Comparison of ENCODE assay signal across 27 cellular contexts in genomic region chr5:6353602-6354001, GRCh38.
"Had no signal": no experiment of that assay in that cellular context is flagged by ENCODE, and none has a peak within 500 bp of the region (broad histone marks: within the 10 kb centered on the region; RNA-seq: fewer than 3 reads in every experiment).

No MANE protein-coding gene starts in this region.

- H3K4me1 ChIP-seq: parathyroid adenoma, psoas muscle, right lobe of liver, sigmoid colon, stomach, thyroid gland, tibial nerve, upper lobe of left lung, vagina had no signal

- H3K9me3 ChIP-seq: ovary, psoas muscle, right lobe of liver, sigmoid colon, stomach, thoracic aorta, thyroid gland, tibial nerve, upper lobe of left lung, vagina had no signal

- H3K4me1 Mint-ChIP-seq: nephron; stimulated activated naive B cell treated with anti-CD40 and anti-IgM and Interleukin-4, amounts not matched to agents 10 μg/mL and 1 μg/mL and 100 μg/mL, for 72 hours had no signal

- ATAC-seq: psoas muscle; right cardiac atrium; right lobe of liver; stimulated activated effector memory CD8-positive, alpha-beta T cell treated with anti-CD3 and anti-CD28 coated beads, Interleukin-12 subunit alpha, Interleukin-12 subunit beta, amount 100 ng/mL, for 72 hours; stimulated activated naive B cell treated with anti-CD40 and anti-IgM and Interleukin-4, amounts not matched to agents 10 μg/mL and 1 μg/mL and 100 μg/mL, for 72 hours had no signal

- H3K36me3 ChIP-seq: neural progenitor cell, ovary, right lobe of liver, thoracic aorta, thyroid gland, vagina had no signal

- H3K4me3 ChIP-seq: neural progenitor cell, ovary, psoas muscle, right lobe of liver, sigmoid colon, stomach, thoracic aorta, thyroid gland, tibial nerve, upper lobe of left lung, vagina had no signal

- H3K9ac ChIP-seq: neural progenitor cell, parathyroid adenoma had no signal

- H3K27me3 Mint-ChIP-seq: stimulated activated naive B cell treated with anti-CD40 and anti-IgM and Interleukin-4, amounts not matched to agents 10 μg/mL and 1 μg/mL and 100 μg/mL, for 72 hours; stimulated activated naive CD8-positive, alpha-beta T cell treated with anti-CD3 and anti-CD28 coated beads, Interleukin-15, Interleukin-2, amounts not matched to agents 100 ng/mL and 50 ng/mL, for 24 hours had no signal

- H3K27ac Mint-ChIP-seq: nephron; neural progenitor cell; progenitor cell of endocrine pancreas; stimulated activated effector memory CD8-positive, alpha-beta T cell treated with anti-CD3 and anti-CD28 coated beads, Interleukin-12 subunit alpha, Interleukin-12 subunit beta, amount 100 ng/mL, for 72 hours; stimulated activated naive CD8-positive, alpha-beta T cell treated with anti-CD3 and anti-CD28 coated beads, Interleukin-15, Interleukin-2, amounts not matched to agents 100 ng/mL and 50 ng/mL, for 24 hours had no signal

- H3K4me3 Mint-ChIP-seq: nephron; neural progenitor cell; stimulated activated effector memory CD8-positive, alpha-beta T cell treated with anti-CD3 and anti-CD28 coated beads, Interleukin-12 subunit alpha, Interleukin-12 subunit beta, amount 100 ng/mL, for 72 hours; stimulated activated naive B cell treated with anti-CD40 and anti-IgM and Interleukin-4, amounts not matched to agents 10 μg/mL and 1 μg/mL and 100 μg/mL, for 72 hours; stimulated activated naive CD8-positive, alpha-beta T cell treated with anti-CD3 and anti-CD28 coated beads, Interleukin-15, Interleukin-2, amounts not matched to agents 100 ng/mL and 50 ng/mL, for 24 hours had no signal

- H3K36me3 Mint-ChIP-seq: neural progenitor cell; stimulated activated effector memory CD8-positive, alpha-beta T cell treated with anti-CD3 and anti-CD28 coated beads, Interleukin-12 subunit alpha, Interleukin-12 subunit beta, amount 100 ng/mL, for 72 hours had no signal

- H3K9me3 Mint-ChIP-seq: nephron; neural progenitor cell; stimulated activated effector memory CD8-positive, alpha-beta T cell treated with anti-CD3 and anti-CD28 coated beads, Interleukin-12 subunit alpha, Interleukin-12 subunit beta, amount 100 ng/mL, for 72 hours; stimulated activated naive B cell treated with anti-CD40 and anti-IgM and Interleukin-4, amounts not matched to agents 10 μg/mL and 1 μg/mL and 100 μg/mL, for 72 hours; stimulated activated naive CD8-positive, alpha-beta T cell treated with anti-CD3 and anti-CD28 coated beads, Interleukin-15, Interleukin-2, amounts not matched to agents 100 ng/mL and 50 ng/mL, for 24 hours had no signal

- DNase-seq: occipital lobe; ovary; posterior cingulate gyrus; psoas muscle; right cardiac atrium; right lobe of liver; sigmoid colon; small intestine; stimulated activated CD4-positive, alpha-beta T cell treated with anti-CD3 and anti-CD28 coated beads, Interleukin-15, amount 100 ng/mL, for 24 hours; stimulated activated CD4-positive, alpha-beta T cell treated with anti-CD3 and anti-CD28 coated beads, Interleukin-2, amount 100 ng/mL, for 24 hours; stimulated activated CD4-positive, alpha-beta T cell treated with anti-CD3 and anti-CD28 coated beads, Interleukin-2, amount 100 ng/mL, for 48 hours; stimulated activated CD4-positive, alpha-beta T cell treated with anti-CD3 and anti-CD28 coated beads, Interleukin-4, amount 100 ng/mL, for 24 hours; stimulated activated naive B cell treated with anti-CD40 and anti-IgM and Interleukin-4, amounts not matched to agents 10 μg/mL and 1 μg/mL and 100 μg/mL, for 72 hours; stimulated activated naive CD4-positive, alpha-beta T cell treated with Interleukin-2 at 50 U/mL for 16 hours; stomach; thyroid gland; trophoblast cell; upper lobe of left lung had no signal

- H3K4me2 ChIP-seq: neural progenitor cell had no signal

- H3K27me3 ChIP-seq: neural progenitor cell, ovary, right lobe of liver, sigmoid colon, stomach, thyroid gland, tibial nerve, upper lobe of left lung, vagina had no signal

- H3K27ac ChIP-seq: neural progenitor cell, ovary, parathyroid adenoma, psoas muscle, right lobe of liver, sigmoid colon, stomach, thoracic aorta, thyroid gland, tibial nerve, upper lobe of left lung, vagina had no signal
